26 cellular contexts compared by ENCODE assay signal in genomic region chr20:64056639-64056888, GRCh38. TPM values are rescaled to one million over a fixed set of nuclear protein-coding genes. Genes with fewer than 3 reads are reported as not detected.
DNase-seq lines count a peak whose midpoint lies in the region; ATAC-seq and TF ChIP-seq lines count a peak whose summit lies in the region.
"Had no signal": no experiment of that assay in that cellular context is flagged by ENCODE, and none has a peak within 500 bp of the region (broad histone marks: within the 10 kb centered on the region; RNA-seq: fewer than 3 reads in every experiment).

No MANE protein-coding gene starts in this region.

- no peak for TF ChIP-seq POLR2A in heart left ventricle (IDR thresholded peaks at IDR 0.05)
- no peak for TF ChIP-seq POLR2A in gastroesophageal sphincter (IDR thresholded peaks at IDR 0.05)
- no peak for TF ChIP-seq POLR2A in upper lobe of left lung (IDR thresholded peaks at IDR 0.05)

- H3K27ac ChIP-seq in heart left ventricle, result peak overlapping the region; percentile 70 to 98 (median 91)
- peak overlapping the region in 3 of 4 donors; percentile 60 to 78 (median 66) for H3K27ac ChIP-seq in gastroesophageal sphincter
- H3K27ac ChIP-seq in parathyroid adenoma, result peak overlapping the region; percentile 42
- peak overlapping the region; percentile 85 to 93 (median 90) for H3K27ac ChIP-seq in upper lobe of left lung
- H3K27ac ChIP-seq: vagina had no signal

- H3K79me2 ChIP-seq in parathyroid adenoma, result no peaks in the 10 kb centered on the region

- intact Hi-C loops in heart left ventricle (cut with DNase I) (loop anchor here in 5 of 10 donors (1.0 to 5.0 kb wide), 4 partner anchors 17 to 76 kb away; partner anchors contain the start of gene PRPF6 (in 2 of the 5)), Right ventricle myocardium inferior (cut with DNase I) (loop anchor here (2.0 to 10.0 kb wide), 2 partner anchors 76 to 202 kb away; partner anchors contain the start of gene PRPF6)

- ATAC-seq in heart left ventricle, result peak in 1 of 4 donors; percentile 4
- ATAC-seq in Right ventricle myocardium inferior, result no peak
- ATAC-seq in gastroesophageal sphincter, result no peak
- ATAC-seq in upper lobe of left lung (ENCODE audit: low FRiP score in 2 of 2), result no peak
- no peak for ATAC-seq in SK-N-SH treated with all-trans-retinoic acid at 6 μM for 48 hours
- no peak for ATAC-seq in HG03439 (IDR thresholded peaks at IDR 0.05; ENCODE audit: unreplicated experiment)

- H3K4me2 ChIP-seq in parathyroid adenoma (ENCODE audit: low read length), result no peak overlapping the region

- TF ChIP-seq EP300 in gastroesophageal sphincter (IDR thresholded peaks at IDR 0.05), result no peak
- TF ChIP-seq EP300 in upper lobe of left lung (IDR thresholded peaks at IDR 0.05), result no peak

- peaks cover 0 to 21% (median 0%) of the 10 kb centered on the region in 9 donors for H3K27me3 ChIP-seq in heart left ventricle
- peaks cover 66% of the 10 kb centered on the region for H3K27me3 ChIP-seq in gastroesophageal sphincter
- H3K27me3 ChIP-seq in parathyroid adenoma (ENCODE audit: control insufficient read depth, insufficient read depth, low read length), result no peaks in the 10 kb centered on the region
- H3K27me3 ChIP-seq in upper lobe of left lung, result peaks cover 0 to 2% (median 0%) of the 10 kb centered on the region in 4 donors
- H3K27me3 ChIP-seq: BE2C had no signal

- 32 to 49% (median 45%) methylated on average over 5 to 7 of the region's 7 CpGs for WGBS in heart left ventricle, 4 donors
- WGBS in gastroesophageal sphincter (ENCODE audit: low coverage in 1 of 2), 2 donors, result 46% methylated on average over 4 of the region's 7 CpGs; no CpG with 5 or more reads in 1 of the 2 donors
- WGBS in upper lobe of left lung, 2 donors, result 48 to 52% methylated on average over 5 to 7 of the region's 7 CpGs

- H3K9ac ChIP-seq in parathyroid adenoma, result no peak overlapping the region

- no peaks in the 10 kb centered on the region for H3K36me3 ChIP-seq in heart left ventricle
- H3K36me3 ChIP-seq in gastroesophageal sphincter, result no peaks in the 10 kb centered on the region
- no peaks in the 10 kb centered on the region for H3K36me3 ChIP-seq in parathyroid adenoma (ENCODE audit: control insufficient read depth, insufficient read depth, low read length)
- no peaks in the 10 kb centered on the region for H3K36me3 ChIP-seq in upper lobe of left lung
- H3K36me3 ChIP-seq: BE2C, HAP-1, vagina had no signal

- no peak overlapping the region for H2AFZ ChIP-seq in parathyroid adenoma

- H3K4me1 ChIP-seq in heart left ventricle (peaks cover 0 to 59% (median 39%) of the 10 kb centered on the region in 12 donors), gastroesophageal sphincter (peaks cover 0 to 14% (median 0%) of the 10 kb centered on the region in 3 donors), parathyroid adenoma (no peaks in the 10 kb centered on the region), upper lobe of left lung (peaks cover 35 to 65% (median 50%) of the 10 kb centered on the region in 4 donors)
- H3K4me1 ChIP-seq: HAP-1 had no signal

- H3K4me3 ChIP-seq in heart left ventricle, result peak overlapping the region in 10 of 12 donors; percentile 22 to 49 (median 41)
- H3K4me3 ChIP-seq in gastroesophageal sphincter, result peak overlapping the region in 1 of 2 donors; percentile 8
- no peak overlapping the region for H3K4me3 ChIP-seq in parathyroid adenoma (ENCODE audit: low read depth, low read length)
- H3K4me3 ChIP-seq in upper lobe of left lung, result peak overlapping the region in 2 of 4 donors; percentile 11 to 34
- H3K4me3 ChIP-seq: A549, HAP-1, smooth muscle cell had no signal

- H3K9me3 ChIP-seq in heart left ventricle, result no peaks in the 10 kb centered on the region
- no peaks in the 10 kb centered on the region for H3K9me3 ChIP-seq in gastroesophageal sphincter
- H3K9me3 ChIP-seq in parathyroid adenoma (ENCODE audit: control insufficient read depth, low read length), result no peaks in the 10 kb centered on the region
- no peaks in the 10 kb centered on the region for H3K9me3 ChIP-seq in upper lobe of left lung
- H3K9me3 ChIP-seq: A549, BE2C, HAP-1, vagina had no signal

- TF ChIP-seq CTCF in heart left ventricle (IDR thresholded peaks at IDR 0.05), result no peak
- TF ChIP-seq CTCF in gastroesophageal sphincter (IDR thresholded peaks at IDR 0.05), result no peak
- TF ChIP-seq CTCF in parathyroid adenoma (IDR thresholded peaks at IDR 0.05), result no peak
- TF ChIP-seq CTCF in upper lobe of left lung (IDR thresholded peaks at IDR 0.05), result no peak

- DNase-seq in heart left ventricle, result peak in 2 of 5 donors; percentile 62 to 66
- DNase-seq in Right ventricle myocardium inferior (ENCODE audit: missing footprints), result no peak
- DNase-seq in upper lobe of left lung, result no peak
- DNase-seq in OCI-M1 (lab: John Stamatoyannopoulos, UW), result no peak
- DNase-seq: amygdala; BE2C; dorsolateral prefrontal cortex; foreskin fibroblast; hypothalamus; islet precursor cell; natural killer cell; NCI-H1048; NCI-H2107; NCI-H510A treated with DMSO at 0.1 percent for 48 hours; posterior cingulate gyrus; SHP77 treated with DMSO at 0.1 percent for 48 hours; stimulated activated CD4-positive, alpha-beta T cell treated with anti-CD3 and anti-CD28 coated beads, Interleukin-4, amount 100 ng/mL, for 1 hour had no signal

TF ChIP-seq in SK-N-SH treated with all-trans-retinoic acid at 6 μM for 48 hours, 23 proteins besides CTCF, POLR2A, EP300 and RAD21 (continues in another document):
- TF ChIP-seq TOX (CRISPR knock-in tag; IDR thresholded peaks at IDR 0.05; ENCODE audit: borderline replicate concordance) (no peak), PPARA (CRISPR knock-in tag; IDR thresholded peaks at IDR 0.05; ENCODE audit: borderline replicate concordance) (no peak), BACH2 (CRISPR knock-in tag; IDR thresholded peaks at IDR 0.05; ENCODE audit: borderline replicate concordance) (no peak), CSDC2 (CRISPR knock-in tag; IDR thresholded peaks at IDR 0.05) (no peak), CREB5 (CRISPR knock-in tag; IDR thresholded peaks at IDR 0.05; ENCODE audit: low read depth) (no peak), ISL1 (CRISPR knock-in tag; IDR thresholded peaks at IDR 0.05) (no peak), RARB (CRISPR knock-in tag; IDR thresholded peaks at IDR 0.05) (no peak), ZFP3 (CRISPR knock-in tag; IDR thresholded peaks at IDR 0.05) (no peak), ZNF70 (CRISPR knock-in tag; IDR thresholded peaks at IDR 0.05) (no peak)

RNA-seq across cellular contexts. Expression of gene TCEA2, which starts 6.4 kb away (rescaled TPM):
- total RNA-seq in heart left ventricle (10 to 100 TPM; 19.2 to 52.1 (median 42.9) TPM), Right ventricle myocardium inferior (39.0 TPM), gastroesophageal sphincter (10 to 100 TPM; 28.1 to 39.7 (median 33.6) TPM), upper lobe of left lung (10 to 100 TPM; 21.7 to 56.0 (median 28.4) TPM)
- 10 to 100 TPM; 23.6 to 32.9 TPM for polyA plus RNA-seq in heart left ventricle

RNA-seq across cellular contexts. Expression of gene SOX18, which starts 7.1 kb away (rescaled TPM):
- total RNA-seq in heart left ventricle, result 10 to 100 TPM; 37.0 to 75.9 (median 50.7) TPM
- 10 to 100 TPM; 23.5 to 31.1 TPM for polyA plus RNA-seq in heart left ventricle
- total RNA-seq in Right ventricle myocardium inferior, result 38.4 TPM
- 10 to 100 TPM in 1 of 4 donors, 1 to 10 TPM in 3; 4.4 to 13.3 (median 7.1) TPM for total RNA-seq in gastroesophageal sphincter
- total RNA-seq in upper lobe of left lung, result 100 to 1,000 TPM in 1 of 6 donors, 10 to 100 TPM in 4, 1 to 10 TPM in 1; 6.3 to 138 (median 37.7) TPM
- total RNA-seq: Daoy, natural killer cell had no signal

RNA-seq across cellular contexts. Expression of gene C20orf204, which starts 20.6 kb away (rescaled TPM):
- 1 to 10 TPM in 1 of 9 donors, under 1 TPM in 8; 0.16 to 1.2 (median 0.56) TPM for total RNA-seq in heart left ventricle
- polyA plus RNA-seq in heart left ventricle, result under 1 TPM; 0.35 to 0.42 TPM
- 0.30 TPM for total RNA-seq in Right ventricle myocardium inferior
- 1 to 10 TPM in 1 of 4 donors, under 1 TPM in 2, not detected in 1; 0.40 to 1.6 (median 0.58) TPM for total RNA-seq in gastroesophageal sphincter
- 1 to 10 TPM in 4 of 6 donors, under 1 TPM in 2; 0.44 to 2.3 (median 1.7) TPM for total RNA-seq in upper lobe of left lung

RNA-seq across cellular contexts. Expression of gene RGS19, which starts 22.8 kb away (rescaled TPM):
- total RNA-seq in heart left ventricle, result 10 to 100 TPM in 2 of 9 donors, 1 to 10 TPM in 7; 3.2 to 25.6 (median 5.3) TPM
- polyA plus RNA-seq in heart left ventricle, result 1 to 10 TPM; 3.7 to 6.5 TPM
- 6.6 TPM for total RNA-seq in Right ventricle myocardium inferior
- 10 to 100 TPM in 2 of 4 donors, 1 to 10 TPM in 2; 3.4 to 16.0 (median 10.5) TPM for total RNA-seq in gastroesophageal sphincter
- 10 to 100 TPM; 21.5 to 70.8 (median 55.6) TPM for total RNA-seq in upper lobe of left lung

RNA-seq across cellular contexts. Expression of gene OPRL1, which starts 23.3 kb away (rescaled TPM):
- 1 to 10 TPM in 3 of 9 donors, under 1 TPM in 6; 0.18 to 1.9 (median 0.67) TPM for total RNA-seq in heart left ventricle
- under 1 TPM; 0.21 to 0.27 TPM for polyA plus RNA-seq in heart left ventricle
- 0.49 TPM for total RNA-seq in Right ventricle myocardium inferior
- total RNA-seq in gastroesophageal sphincter, result 1 to 10 TPM in 1 of 4 donors, under 1 TPM in 3; 0.50 to 1.1 (median 0.66) TPM
- total RNA-seq in upper lobe of left lung, result 1 to 10 TPM; 1.7 to 3.1 (median 2.6) TPM
